8 cellular contexts compared by ENCODE assay signal in genomic region chr1:110312188-110313121, GRCh38. TPM values are rescaled to one million over a fixed set of nuclear protein-coding genes. Genes with fewer than 3 reads are reported as not detected.
DNase-seq lines count a peak whose midpoint lies in the region; ATAC-seq, FAIRE-seq and TF ChIP-seq lines count a peak whose summit lies in the region.

No MANE protein-coding gene starts in this region.

- H3K9me3 Mint-ChIP-seq in central memory CD8-positive, alpha-beta T cell: no peaks in the 10 kb centered on the region

- no peak overlapping the region for H3K27ac ChIP-seq in kidney (ENCODE audit: low read depth in 2 of 2, low read length in 2 of 2)

- H3K9me3 ChIP-seq in kidney (ENCODE audit: control insufficient read depth in 1 of 2, low read length in 2 of 2): no peaks in the 10 kb centered on the region

- peak overlapping the region in 1 of 2 donors; percentile 28 for H3K9ac ChIP-seq in kidney (ENCODE audit: low read length in 2 of 2)

- no peaks in the 10 kb centered on the region for H3K36me3 ChIP-seq in kidney (ENCODE audit: control insufficient read depth in 1 of 2, insufficient read depth in 2 of 2, low read length in 2 of 2)

- H3K4me3 ChIP-seq in kidney (ENCODE audit: low read length in 2 of 2): no peak overlapping the region

- no peak overlapping the region for H3K27ac Mint-ChIP-seq in central memory CD8-positive, alpha-beta T cell (ENCODE audit: low read depth)

- no peaks in the 10 kb centered on the region for H3K27me3 Mint-ChIP-seq in central memory CD8-positive, alpha-beta T cell

- H3K4me1 ChIP-seq in kidney (ENCODE audit: control insufficient read depth in 1 of 2, insufficient read depth in 1 of 2, low read depth in 1 of 2, low read length in 2 of 2): no peaks in the 10 kb centered on the region

- peak; percentile 96 for TF ChIP-seq CTCF in kidney (IDR thresholded peaks at IDR 0.05; ENCODE audit: borderline replicate concordance, extremely low read depth, insufficient read depth)

- intact Hi-C loops in kidney (cut with DNase I): loop anchor here (5.0 kb wide), 1 partner anchor 105 kb away; no protein-coding TSS in a partner anchor

- H3K4me1 Mint-ChIP-seq in central memory CD8-positive, alpha-beta T cell: no peaks in the 10 kb centered on the region

- no peak for ATAC-seq in central memory CD8-positive, alpha-beta T cell (replicated peaks; ENCODE audit: extremely low read depth, poor library complexity, severe bottlenecking)
- no peak for ATAC-seq in GM21619 (IDR thresholded peaks at IDR 0.05; ENCODE audit: unreplicated experiment)

- DNase-seq in AML-193 (lab: John Stamatoyannopoulos, UW) (peak; percentile 47 to 52), GOT3 (lab: John Stamatoyannopoulos, UW) (peak; percentile 31), NCI-H2171 treated with DMSO at 0.1 percent for 48 hours (lab: John Stamatoyannopoulos, UW) (peak; percentile 65), kidney (peak; percentile 91)
- DNase-seq in activated CD4-positive, CD25-positive, alpha-beta regulatory T cell treated with anti-CD3 and anti-CD28 coated beads, Interleukin-2, amount 50 U/mL, for 72 hours: peak; percentile 62
- peak; percentile 50 for DNase-seq in central memory CD8-positive, alpha-beta T cell (ENCODE audit: low spot score in 2 of 2)
- DNase-seq in stimulated activated CD4-positive, alpha-beta T cell treated with anti-CD3 and anti-CD28 coated beads, Interleukin-1b, Interleukin-23, amount 100 ng/mL, for 4 hours (ENCODE audit: low read depth in 2 of 2): peak; percentile 60 to 63

- FAIRE-seq in kidney (lab: Jason Lieb, UNC): no peak

- no peaks in the 10 kb centered on the region for H3K36me3 Mint-ChIP-seq in central memory CD8-positive, alpha-beta T cell (ENCODE audit: insufficient read depth)

- H3K4me3 Mint-ChIP-seq in central memory CD8-positive, alpha-beta T cell: no peak overlapping the region

RNA-seq across cellular contexts. Expression of gene RBM15, which starts 26.7 kb away (rescaled TPM):
- 27.8 TPM for total RNA-seq in kidney
- 2.2 TPM for polyA plus RNA-seq in kidney (ENCODE audit: insufficient read depth, low read depth, low replicate concordance)

Comparison
In these comparisons a context has a peak if more than half of its experiments do, and no peak if none do; other contexts are left out.
1. DNase-seq: peak in every context shown above with its lines; median percentile 91 in kidney; 65 in NCI-H2171 treated with DMSO at 0.1 percent for 48 hours; 62 in activated CD4-positive, CD25-positive, alpha-beta regulatory T cell treated with anti-CD3 and anti-CD28 coated beads, Interleukin-2, amount 50 U/mL, for 72 hours; 62 in stimulated activated CD4-positive, alpha-beta T cell treated with anti-CD3 and anti-CD28 coated beads, Interleukin-1b, Interleukin-23, amount 100 ng/mL, for 4 hours; 50 in central memory CD8-positive, alpha-beta T cell; 50 in AML-193; 31 in GOT3.